ENCODE assay signal across 1 cellular context in genomic region chr11:66891849-66892660, GRCh38.
A peak's percentile ranks its signal among the peaks of the same experiment; 100 is the strongest.
TF ChIP-seq lines count a peak whose summit lies in the region.

No MANE protein-coding gene starts in this region.

TF ChIP-seq in K562, 482 proteins besides CTCF, POLR2A, EP300 and RAD21 (continued from another document and continues in another):
- TF ChIP-seq CREB3L1 (IDR thresholded peaks at IDR 0.05; ENCODE audit: borderline replicate concordance, low read depth): 0 out of 2 replicates have a peak, but pooled peaks have one; percentile 39
- TF ChIP-seq USF2 (CRISPR knock-in tag; IDR thresholded peaks at IDR 0.05): no peak
- no peak for TF ChIP-seq PTRF (tag; IDR thresholded peaks at IDR 0.05)
- peak; percentile 99 for TF ChIP-seq BACH1 (tag; IDR thresholded peaks at IDR 0.05)
- TF ChIP-seq PTBP1 (IDR thresholded peaks at IDR 0.05; ENCODE audit: low read depth, low read length): no peak
- peak; percentile 98 for TF ChIP-seq MAFG (tag; conservative IDR thresholded peaks at IDR 0.05)
- peak; percentile 87; the same call in 1 of the 2 replicates for TF ChIP-seq MTA3 (IDR thresholded peaks at IDR 0.05; ENCODE audit: borderline replicate concordance)
- no peak for TF ChIP-seq FIP1L1 (IDR thresholded peaks at IDR 0.05; ENCODE audit: low read depth, low read length, poor library complexity, severe bottlenecking)
- TF ChIP-seq GATAD2A (IDR thresholded peaks at IDR 0.05): no peak
- TF ChIP-seq ZFP1 (CRISPR knock-in tag; IDR thresholded peaks at IDR 0.05): no peak
- TF ChIP-seq EP400 (IDR thresholded peaks at IDR 0.05): peak; percentile 71
- TF ChIP-seq ZBTB11 (CRISPR knock-in tag; IDR thresholded peaks at IDR 0.05): peak in 1 of 3 experiments; percentile 62; a peak in 2 of 6 replicates
- 0 out of 2 replicates have a peak, but pooled peaks have one; percentile 24 for TF ChIP-seq TARDBP (IDR thresholded peaks at IDR 0.05)
- no peak for TF ChIP-seq SIX5 (IDR thresholded peaks at IDR 0.05; ENCODE audit: borderline replicate concordance in 1 of 2, insufficient read depth in 1 of 2, low read depth in 1 of 2, low read length in 2 of 2)
- TF ChIP-seq ZNF696 (CRISPR knock-in tag; conservative IDR thresholded peaks at IDR 0.05): no peak
- no peak for TF ChIP-seq WHSC1 (IDR thresholded peaks at IDR 0.05; ENCODE audit: low read length)
- no peak for TF ChIP-seq SIRT6 (IDR thresholded peaks at IDR 0.05; ENCODE audit: low read depth, low read length)
- no peak for TF ChIP-seq UBTF (IDR thresholded peaks at IDR 0.05; ENCODE audit: borderline replicate concordance in 1 of 2, low read depth in 2 of 2, low read length in 2 of 2)
- no peak for TF ChIP-seq ZKSCAN8 (CRISPR knock-in tag; IDR thresholded peaks at IDR 0.05)
- TF ChIP-seq HOXB6 (CRISPR knock-in tag; IDR thresholded peaks at IDR 0.05; ENCODE audit: borderline replicate concordance): no peak
- TF ChIP-seq CCNT2 (IDR thresholded peaks at IDR 0.05; ENCODE audit: borderline replicate concordance, extremely low read depth, insufficient read length, low read depth, low read length): peak; percentile 33
- TF ChIP-seq ZNF639 (CRISPR knock-in tag; conservative IDR thresholded peaks at IDR 0.05 in 1 of 2, IDR thresholded peaks at IDR 0.05 in 1 of 2): 0 out of 4 replicates have a peak, but pooled peaks of 1 of the 2 experiments have one; percentile 40
- TF ChIP-seq SP2 (IDR thresholded peaks at IDR 0.05; ENCODE audit: extremely low read depth, low read depth, low read length, poor library complexity, severe bottlenecking): no peak
- TF ChIP-seq SAFB2 (IDR thresholded peaks at IDR 0.05; ENCODE audit: borderline replicate concordance, low read depth, low read length, severe bottlenecking): no peak
- TF ChIP-seq HSF4 (CRISPR knock-in tag; IDR thresholded peaks at IDR 0.05; ENCODE audit: borderline replicate concordance): no peak
- TF ChIP-seq POLR2B (IDR thresholded peaks at IDR 0.05; ENCODE audit: low read depth, partially characterized antibody): peak; percentile 36
- peak in 1 of 2 experiments; percentile 54; a peak in 1 of 4 replicates for TF ChIP-seq RCOR1 (IDR thresholded peaks at IDR 0.05; ENCODE audit: borderline replicate concordance in 1 of 2, low read depth in 2 of 2, low read length in 2 of 2)
- no peak for TF ChIP-seq ZNF609 (CRISPR knock-in tag; IDR thresholded peaks at IDR 0.05; ENCODE audit: borderline replicate concordance)
- TF ChIP-seq NFE2L1 (tag; IDR thresholded peaks at IDR 0.05; ENCODE audit: borderline replicate concordance, low read depth): peak; percentile 75
- peak; percentile 67 for TF ChIP-seq ZEB2 (IDR thresholded peaks at IDR 0.05)
- peak; percentile 52; the same call in 1 of the 2 replicates for TF ChIP-seq HDAC2 (IDR thresholded peaks at IDR 0.05)
- TF ChIP-seq ZNF318 (IDR thresholded peaks at IDR 0.05; ENCODE audit: borderline replicate concordance in 1 of 2, low read depth in 1 of 2): peak in 1 of 2 experiments; percentile 97; a peak in 2 of 4 replicates
- TF ChIP-seq ARNT (IDR thresholded peaks at IDR 0.05): peak in 1 of 2 experiments; percentile 72; a peak in 1 of 4 replicates
- TF ChIP-seq JUN (IDR thresholded peaks at IDR 0.05; ENCODE audit: borderline replicate concordance, low read depth, low read length): peak; percentile 99
- TF ChIP-seq JUN (CRISPR knock-in tag; IDR thresholded peaks at IDR 0.05; ENCODE audit: borderline replicate concordance): peak; percentile 75; the same call in 1 of the 2 replicates
